Comparison of ENCODE assay signal across 1 cellular context in genomic region chr20:19427913-19428800, GRCh38.
TF ChIP-seq lines count a peak whose summit lies in the region.

No MANE protein-coding gene starts in this region.

TF ChIP-seq in H1, 55 proteins besides CTCF, POLR2A, EP300 and RAD21 (continued from another document):
- TF ChIP-seq CHD7 (IDR thresholded peaks at IDR 0.05; ENCODE audit: insufficient replicate concordance, low read length) (no peak), KDM4A (IDR thresholded peaks at IDR 0.05; ENCODE audit: low read depth, low read length, severe bottlenecking) (no peak), FOSL1 (IDR thresholded peaks at IDR 0.05; ENCODE audit: insufficient read depth, low read depth, low read length) (no peak), ATF3 (IDR thresholded peaks at IDR 0.05; ENCODE audit: insufficient read depth, low read depth, low read length) (no peak), CBX5 (IDR thresholded peaks at IDR 0.05; ENCODE audit: low read depth, low read length) (no peak), NANOG (IDR thresholded peaks at IDR 0.05; ENCODE audit: insufficient read depth, low read depth, low read length, poor library complexity, severe bottlenecking) (no peak), KDM5A (IDR thresholded peaks at IDR 0.05; ENCODE audit: low read length) (no peak), BACH1 (IDR thresholded peaks at IDR 0.05; ENCODE audit: low read length) (no peak), RBBP5 (IDR thresholded peaks at IDR 0.05; ENCODE audit: borderline replicate concordance, low read depth, low read length) (no peak), CBX8 (IDR thresholded peaks at IDR 0.05; ENCODE audit: borderline replicate concordance, low read depth, low read length) (no peak), PHF8 (conservative IDR thresholded peaks at IDR 0.05; ENCODE audit: low read depth, low read length) (no peak), TEAD4 (IDR thresholded peaks at IDR 0.05; ENCODE audit: low read depth, low read length) (no peak), POLR2AphosphoS5 (IDR thresholded peaks at IDR 0.05; ENCODE audit: low read depth, low read length) (no peak), YY1 (IDR thresholded peaks at IDR 0.05; ENCODE audit: low read depth, low read length) (no peak), E2F6 (IDR thresholded peaks at IDR 0.05) (no peak), CEBPB (IDR thresholded peaks at IDR 0.05; ENCODE audit: low read depth, low read length) (no peak)
